8 cellular contexts compared by ENCODE assay signal in the genomic region with DNA sequence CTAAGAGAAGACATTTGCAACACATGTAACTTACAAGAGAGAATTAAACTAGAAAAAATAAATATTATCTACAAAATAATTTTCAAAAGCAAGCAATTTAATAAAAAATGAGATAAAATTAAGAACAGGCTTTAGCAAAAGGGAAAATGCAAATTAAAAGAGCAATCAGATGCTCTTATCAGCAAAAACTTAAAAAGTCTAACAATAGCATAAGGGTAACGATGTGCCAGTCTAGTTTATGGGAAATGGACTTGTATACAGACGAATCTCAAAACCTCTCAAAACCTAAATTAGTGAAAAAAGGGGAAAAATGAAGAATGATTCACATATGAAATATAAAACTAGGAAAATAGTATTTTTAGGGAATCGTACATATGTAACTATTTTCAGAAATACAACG. TPM values are rescaled to one million over a fixed set of nuclear protein-coding genes. Genes with fewer than 3 reads are reported as not detected.
DNase-seq lines count a peak whose midpoint lies in the region; ATAC-seq and TF ChIP-seq lines count a peak whose summit lies in the region.

No MANE protein-coding gene starts in this region.

- H3K4me3 ChIP-seq in iPS-18a (ENCODE audit: low read length), result peak overlapping the region; percentile 85
- H3K4me3 ChIP-seq in testis, result peak overlapping the region; percentile 81 to 89

- H3K27me3 ChIP-seq in iPS-18a (ENCODE audit: control insufficient read depth, insufficient read depth, low read length), result no peaks in the 10 kb centered on the region
- H3K27me3 ChIP-seq in testis, result no peaks in the 10 kb centered on the region

- no peak for DNase-seq in activated CD4-positive, alpha-beta T cell treated with anti-CD3 and anti-CD28 coated beads, Interleukin-2, amount 10 ng/mL, durations not matched to agents 24 days and 14 days
- no peak for DNase-seq in activated CD4-positive, alpha-beta T cell treated with anti-CD3 and anti-CD28 coated beads for 48 hours
- DNase-seq in WTC11 (ENCODE audit: low spot score) (no peak), testis (no peak), NCI-H146 (lab: John Stamatoyannopoulos, UW) (no peak), NCI-H345 (lab: John Stamatoyannopoulos, UW) (no peak)

- H3K9me3 ChIP-seq in iPS-18a (ENCODE audit: control insufficient read depth, low read depth, low read length) (no peaks in the 10 kb centered on the region), testis (no peaks in the 10 kb centered on the region)

- peaks cover 7% of the 10 kb centered on the region for H3K36me3 Mint-ChIP-seq in activated CD4-positive, alpha-beta T cell treated with anti-CD3 and anti-CD28 coated beads, Interleukin-2, amount 10 ng/mL, durations not matched to agents 24 days and 14 days (ENCODE audit: low read depth)
- peaks cover 5% of the 10 kb centered on the region; the same call in 1 of the 2 replicates for H3K36me3 Mint-ChIP-seq in WTC11

- TF ChIP-seq POLR2A in testis (IDR thresholded peaks at IDR 0.05), result no peak

- no peaks in the 10 kb centered on the region for H3K9me3 Mint-ChIP-seq in activated CD4-positive, alpha-beta T cell treated with anti-CD3 and anti-CD28 coated beads, Interleukin-2, amount 10 ng/mL, durations not matched to agents 24 days and 14 days
- H3K9me3 Mint-ChIP-seq in WTC11, result no peaks in the 10 kb centered on the region

- intact Hi-C loops in activated CD4-positive, alpha-beta T cell treated with anti-CD3 and anti-CD28 coated beads, Interleukin-2, amount 10 ng/mL, durations not matched to agents 24 days and 14 days (cut with micrococcal nuclease), result loop anchor here (5.0 to 10.0 kb wide), 2 partner anchors 1259 to 1331 kb away; a partner anchor contains a TSS
- intact Hi-C loops in testis (cut with DNase I; ENCODE audit: low total_unique reads), result no loop called here

- H3K27ac Mint-ChIP-seq in activated CD4-positive, alpha-beta T cell treated with anti-CD3 and anti-CD28 coated beads, Interleukin-2, amount 10 ng/mL, durations not matched to agents 24 days and 14 days, result peak overlapping the region; percentile 98
- H3K27ac Mint-ChIP-seq in WTC11, result peak overlapping the region; percentile 96; the same call in 1 of the 2 replicates

- H3K4me1 ChIP-seq in iPS-18a (ENCODE audit: control insufficient read depth, low read depth, low read length) (peaks cover 5% of the 10 kb centered on the region), testis (peaks cover 20% of the 10 kb centered on the region)

- H3K27ac ChIP-seq in iPS-18a (ENCODE audit: low read length) (no peak overlapping the region), testis (peak overlapping the region; percentile 96 to 98)

- peaks cover 50% of the 10 kb centered on the region for H3K4me1 Mint-ChIP-seq in activated CD4-positive, alpha-beta T cell treated with anti-CD3 and anti-CD28 coated beads, Interleukin-2, amount 10 ng/mL, durations not matched to agents 24 days and 14 days
- peaks cover 39% of the 10 kb centered on the region for H3K4me1 Mint-ChIP-seq in WTC11

- POLR2A ChIA-PET in WTC11 (lab: Charles Lee), result no interaction called here

- peak overlapping the region; percentile 98 for H3K4me3 Mint-ChIP-seq in activated CD4-positive, alpha-beta T cell treated with anti-CD3 and anti-CD28 coated beads, Interleukin-2, amount 10 ng/mL, durations not matched to agents 24 days and 14 days
- H3K4me3 Mint-ChIP-seq in WTC11, result peak overlapping the region; percentile 87

- WGBS in testis, 2 donors, result 7 to 8% methylated on average over 4 of the region's 4 CpGs

- CTCF ChIA-PET in WTC11 (lab: Charles Lee), result no interaction called here

- TF ChIP-seq CTCF in WTC11 (IDR thresholded peaks at IDR 0.05) (no peak), testis (IDR thresholded peaks at IDR 0.05) (no peak)

- H3K36me3 ChIP-seq in iPS-18a (ENCODE audit: control insufficient read depth, low read depth, low read length) (no peaks in the 10 kb centered on the region), testis (ENCODE audit: low read depth, missing control alignments) (no peaks in the 10 kb centered on the region)

- peak overlapping the region; percentile 78 for H3K9ac ChIP-seq in iPS-18a (ENCODE audit: low read length)

- no peak for ATAC-seq in WTC11
- no peak for ATAC-seq in GM18873 (IDR thresholded peaks at IDR 0.05; ENCODE audit: low FRiP score, unreplicated experiment)

- H3K27me3 Mint-ChIP-seq in activated CD4-positive, alpha-beta T cell treated with anti-CD3 and anti-CD28 coated beads, Interleukin-2, amount 10 ng/mL, durations not matched to agents 24 days and 14 days, result no peaks in the 10 kb centered on the region
- H3K27me3 Mint-ChIP-seq in WTC11 (ENCODE audit: low read depth), result no peaks in the 10 kb centered on the region

TF ChIP-seq in WTC11, 78 proteins besides CTCF, POLR2A, EP300 and RAD21:
- TF ChIP-seq MYBL2 (CRISPR knock-in tag; IDR thresholded peaks at IDR 0.05), result no peak
- no peak for TF ChIP-seq IRF2 (CRISPR knock-in tag; IDR thresholded peaks at IDR 0.05; ENCODE audit: borderline replicate concordance, low read depth)
TF ChIP-seq in WTC11: peak in this region for 0.

RNA-seq across cellular contexts. Expression of a gene that starts 1.1 kb away (rescaled TPM):
- total RNA-seq in activated CD4-positive, alpha-beta T cell treated with anti-CD3 and anti-CD28 coated beads, Interleukin-2, amount 10 ng/mL, durations not matched to agents 24 days and 14 days, result 22.6 and 23.1 TPM in 2 replicates
- total RNA-seq in WTC11 (2021) (6.1 to 9.0 TPM (median 7.0 TPM) in 3 replicates), testis (10 to 100 TPM; 11.3 to 13.0 TPM)
- polyA plus RNA-seq in testis (ENCODE audit: insufficient read depth, low read depth, low replicate concordance), result 10.9 TPM
